8 cellular contexts compared by ENCODE assay signal in the genomic region with DNA sequence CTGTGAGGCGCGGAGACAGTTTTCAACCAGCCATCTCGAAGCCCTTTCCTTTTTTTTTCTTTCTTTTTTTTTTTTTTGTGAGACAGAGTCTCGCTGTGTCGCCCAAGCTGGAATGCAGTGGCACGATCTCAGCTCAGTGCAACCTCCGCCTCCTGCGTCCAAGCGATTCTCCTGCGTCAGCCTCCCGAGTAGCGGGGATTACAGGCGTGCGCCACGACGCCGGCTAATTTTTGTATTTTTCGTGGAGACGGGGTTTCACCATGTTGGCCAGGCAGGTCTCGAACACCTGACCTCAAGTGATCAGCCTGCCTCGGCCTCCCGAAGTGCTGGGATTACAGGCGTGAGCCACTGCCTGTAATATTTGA. TPM values are rescaled to one million over a fixed set of nuclear protein-coding genes. Genes with fewer than 3 reads are reported as not detected.
DNase-seq lines count a peak whose midpoint lies in the region; ATAC-seq, FAIRE-seq and TF ChIP-seq lines count a peak whose summit lies in the region.
"Not testable (repeated sequence)": the region's sequence is repeated elsewhere in the genome, so short reads cannot be mapped to it uniquely, and the experiment has no call there.

No MANE protein-coding gene starts in this region.

- H3K9me3 Mint-ChIP-seq in activated CD8-positive, alpha-beta T cell treated with anti-CD3 and anti-CD28 coated beads for 36 hours = not testable (repeated sequence)

- CTCF ChIA-PET in activated CD8-positive, alpha-beta T cell treated with anti-CD3 and anti-CD28 coated beads for 36 hours (lab: Charles Lee) = not testable (repeated sequence)

- peaks cover 22 to 38% (median 30%) of the 10 kb centered on the region in 11 experiments; a peak in 21 of 22 replicates for H4K20me1 ChIP-seq in BLaER1 treated with 17β-estradiol and CSF1 and Interleukin-3, amounts not matched to agents 10 nM and 100 nM

- H3K4ac ChIP-seq in neuronal stem cell (ENCODE audit: low read length) = not testable (repeated sequence)

- H3K9ac ChIP-seq in BLaER1 treated with 17β-estradiol and CSF1 and Interleukin-3, amounts not matched to agents 10 nM and 100 nM = peak overlapping the region; percentile 70 to 98 (median 78)
- H3K9ac ChIP-seq in liver (ENCODE audit: low read depth in 1 of 2, low read length in 2 of 2) (peak overlapping the region; percentile 36 to 71), stomach smooth muscle (ENCODE audit: low read length in 2 of 2) (peak overlapping the region; percentile 92 to 94)
- not testable (repeated sequence) for H3K9ac ChIP-seq in neuronal stem cell (ENCODE audit: low read depth, low read length, poor library complexity)

- H3K4me2 ChIP-seq in BLaER1 treated with 17β-estradiol and CSF1 and Interleukin-3, amounts not matched to agents 10 nM and 100 nM = peak overlapping the region; percentile 85 to 100 (median 95)
- peak overlapping the region; percentile 99 for H3K4me2 ChIP-seq in neuronal stem cell (ENCODE audit: insufficient read depth, low read length, poor library complexity, severe bottlenecking)

- peaks cover 11 to 73% (median 68%) of the 10 kb centered on the region in 11 experiments for H3K27me3 ChIP-seq in BLaER1 treated with 17β-estradiol and CSF1 and Interleukin-3, amounts not matched to agents 10 nM and 100 nM
- H3K27me3 ChIP-seq in bronchial epithelial cell (ENCODE audit: control insufficient read depth, insufficient read depth, low read length); stomach smooth muscle (ENCODE audit: control insufficient read depth in 1 of 2, insufficient read depth in 2 of 2, low read length in 2 of 2): not testable (repeated sequence)
- H3K27me3 ChIP-seq in liver (ENCODE audit: control insufficient read depth in 4 of 4, insufficient read depth in 4 of 4, low read length in 3 of 4) = peaks cover 0 to 11% (median 2%) of the 10 kb centered on the region in 4 donors
- H3K27me3 ChIP-seq in neuronal stem cell (ENCODE audit: control insufficient read depth in 3 of 3, insufficient read depth in 3 of 3, low read depth in 1 of 3, low read length in 3 of 3) = peaks cover 25 to 82% (median 57%) of the 10 kb centered on the region in 3 experiments

- not testable (repeated sequence) for H2BK5ac ChIP-seq in neuronal stem cell (ENCODE audit: low read length)

- H2AK5ac ChIP-seq in neuronal stem cell (ENCODE audit: low read depth, low read length) = not testable (repeated sequence)

- H3K36me3 ChIP-seq in BLaER1 treated with 17β-estradiol and CSF1 and Interleukin-3, amounts not matched to agents 10 nM and 100 nM = peaks cover 0 to 29% (median 24%) of the 10 kb centered on the region in 11 experiments; a peak in 15 of 22 replicates
- H3K36me3 ChIP-seq in bronchial epithelial cell (ENCODE audit: control insufficient read depth, insufficient read depth, low read length) = peaks cover 18% of the 10 kb centered on the region
- not testable (repeated sequence) for H3K36me3 ChIP-seq in liver (ENCODE audit: control insufficient read depth in 4 of 4, insufficient read depth in 3 of 4, low read depth in 1 of 4, low read length in 3 of 4); neuronal stem cell (replicated peaks in 1 of 2; ENCODE audit: control insufficient read depth in 2 of 2, insufficient read depth in 2 of 2, low read length in 2 of 2); stomach smooth muscle (ENCODE audit: control insufficient read depth in 2 of 2, insufficient read depth in 2 of 2, low read length in 2 of 2)

- POLR2A ChIA-PET in activated CD8-positive, alpha-beta T cell treated with anti-CD3 and anti-CD28 coated beads for 36 hours (lab: Charles Lee) = not testable (repeated sequence)

- peak; percentile 18 for DNase-seq in NCI-H146 (lab: John Stamatoyannopoulos, UW)
- not testable (repeated sequence) for DNase-seq in activated CD8-positive, alpha-beta T cell treated with anti-CD3 and anti-CD28 coated beads for 36 hours; bronchial epithelial cell (ENCODE audit: low read depth); foreskin fibroblast
- peak; percentile 35 for DNase-seq in neuronal stem cell (ENCODE audit: low spot score)

- ATAC-seq in activated CD8-positive, alpha-beta T cell treated with anti-CD3 and anti-CD28 coated beads for 36 hours = not testable (repeated sequence)

- intact Hi-C loops in activated CD8-positive, alpha-beta T cell treated with anti-CD3 and anti-CD28 coated beads for 36 hours (cut with micrococcal nuclease) = loop anchor here (10.0 kb wide), 1 partner anchor 56 kb away; no protein-coding TSS in a partner anchor

- peaks cover 27 to 54% (median 30%) of the 10 kb centered on the region in 10 experiments for H3K4me1 ChIP-seq in BLaER1 treated with 17β-estradiol and CSF1 and Interleukin-3, amounts not matched to agents 10 nM and 100 nM
- H3K4me1 ChIP-seq in liver (ENCODE audit: control insufficient read depth in 4 of 4, insufficient read depth in 4 of 4, low read length in 3 of 4) (peaks cover 11 to 39% (median 22%) of the 10 kb centered on the region in 4 donors), stomach smooth muscle (ENCODE audit: control insufficient read depth, insufficient read depth, low read length) (peaks cover 33% of the 10 kb centered on the region)
- not testable (repeated sequence) for H3K4me1 ChIP-seq in neuronal stem cell (ENCODE audit: control insufficient read depth in 2 of 2, insufficient read depth in 1 of 2, low read depth in 1 of 2, low read length in 2 of 2)

- H3K9me3 ChIP-seq in BLaER1 treated with 17β-estradiol and CSF1 and Interleukin-3, amounts not matched to agents 10 nM and 100 nM (replicated peaks in 1 of 11) = peaks cover 0 to 24% (median 10%) of the 10 kb centered on the region in 11 experiments; a peak in 13 of 22 replicates
- not testable (repeated sequence) for H3K9me3 ChIP-seq in liver (ENCODE audit: control insufficient read depth in 4 of 4, low read length in 3 of 4); neuronal stem cell (replicated peaks in 1 of 2; ENCODE audit: control insufficient read depth in 2 of 2, insufficient read depth in 1 of 2, low read depth in 1 of 2, low read length in 2 of 2); stomach smooth muscle (ENCODE audit: control insufficient read depth in 2 of 2, low read length in 2 of 2)

- H3K18ac ChIP-seq in neuronal stem cell (ENCODE audit: low read length) = peak overlapping the region; percentile 99

- H3K27me3 Mint-ChIP-seq in activated CD8-positive, alpha-beta T cell treated with anti-CD3 and anti-CD28 coated beads for 36 hours = peaks cover 65% of the 10 kb centered on the region

- H2BK120ac ChIP-seq in neuronal stem cell (ENCODE audit: low read depth, low read length) = not testable (repeated sequence)

- H3K4me3 Mint-ChIP-seq in activated CD8-positive, alpha-beta T cell treated with anti-CD3 and anti-CD28 coated beads for 36 hours = peak overlapping the region; percentile 57

- peak overlapping the region; percentile 58 to 87 (median 66) for H3K4me3 ChIP-seq in BLaER1 treated with 17β-estradiol and CSF1 and Interleukin-3, amounts not matched to agents 10 nM and 100 nM
- H3K4me3 ChIP-seq in bronchial epithelial cell (ENCODE audit: low read depth, low read length) (peak overlapping the region; percentile 53), foreskin fibroblast (ENCODE audit: low read depth in 1 of 2, low read length in 2 of 2) (peak overlapping the region; percentile 59 to 72), liver (ENCODE audit: low read depth in 1 of 3, low read length in 3 of 3) (peak overlapping the region in 2 of 3 donors; percentile 62 to 73), neuronal stem cell (ENCODE audit: low read length in 2 of 2) (peak overlapping the region in 1 of 2 donors; percentile 90), stomach smooth muscle (ENCODE audit: low read length in 2 of 2) (peak overlapping the region; percentile 84 to 93)

- not testable (repeated sequence) for H3K79me1 ChIP-seq in neuronal stem cell (ENCODE audit: low read depth, low read length)

- not testable (repeated sequence) for FAIRE-seq in bronchial epithelial cell (lab: Jason Lieb, UNC)

- H3K14ac ChIP-seq in neuronal stem cell (ENCODE audit: low read length) = not testable (repeated sequence)

- TF ChIP-seq RAD21 in liver (IDR thresholded peaks at IDR 0.05) = not testable (repeated sequence)

- H3K27ac ChIP-seq in BLaER1 treated with 17β-estradiol and CSF1 and Interleukin-3, amounts not matched to agents 10 nM and 100 nM = peak overlapping the region in 9 of 11 experiments; percentile 62 to 98 (median 83); a peak in 14 of 22 replicates
- H3K27ac ChIP-seq in liver (ENCODE audit: low read depth in 1 of 2, low read length in 2 of 2) (peak overlapping the region in 1 of 2 donors; percentile 71), stomach smooth muscle (ENCODE audit: low read length) (peak overlapping the region; percentile 95)
- H3K27ac ChIP-seq in neuronal stem cell (replicated peaks; ENCODE audit: low read length) = not testable (repeated sequence)

- H2AFZ ChIP-seq in neuronal stem cell (ENCODE audit: low read length) = peak overlapping the region; percentile 95

- not testable (repeated sequence) for H4K91ac ChIP-seq in neuronal stem cell (ENCODE audit: low read depth, low read length, poor library complexity)

- 15% methylated on average over 23 of the region's 23 CpGs for WGBS in liver
- WGBS in neuronal stem cell (ENCODE audit: extremely low coverage in 2 of 2, insufficient read length in 2 of 2, insufficient replicate concordance in 1 of 2), 2 donors = no CpG with 5 or more reads among the region's 23 CpGs

- not testable (repeated sequence) for H2BK15ac ChIP-seq in neuronal stem cell (ENCODE audit: low read length)

- H4K8ac ChIP-seq in neuronal stem cell (ENCODE audit: low read depth, low read length) = not testable (repeated sequence)

- not testable (repeated sequence) for H3K27ac Mint-ChIP-seq in activated CD8-positive, alpha-beta T cell treated with anti-CD3 and anti-CD28 coated beads for 36 hours

- not testable (repeated sequence) for H2BK12ac ChIP-seq in neuronal stem cell (ENCODE audit: low read length)

- not testable (repeated sequence) for H3K36me3 Mint-ChIP-seq in activated CD8-positive, alpha-beta T cell treated with anti-CD3 and anti-CD28 coated beads for 36 hours (ENCODE audit: low read depth)

- not testable (repeated sequence) for H3K23ac ChIP-seq in neuronal stem cell (ENCODE audit: low read depth, low read length, poor library complexity)

- TF ChIP-seq CTCF in activated CD8-positive, alpha-beta T cell treated with anti-CD3 and anti-CD28 coated beads for 36 hours (IDR thresholded peaks at IDR 0.05); bronchial epithelial cell (IDR thresholded peaks at IDR 0.05; ENCODE audit: insufficient read depth, low read length, severe bottlenecking); foreskin fibroblast (IDR thresholded peaks at IDR 0.05; ENCODE audit: low read depth, low read length); liver (IDR thresholded peaks at IDR 0.05; ENCODE audit: low read depth, low read length, missing input control): not testable (repeated sequence)

- H3K4me1 Mint-ChIP-seq in activated CD8-positive, alpha-beta T cell treated with anti-CD3 and anti-CD28 coated beads for 36 hours (ENCODE audit: low read depth) = not testable (repeated sequence)

RNA-seq across cellular contexts. Expression of gene KLF4, which starts 1.0 kb away (rescaled TPM):
- 1 to 10 TPM; 1.6 to 1.7 TPM for total RNA-seq in activated CD8-positive, alpha-beta T cell treated with anti-CD3 and anti-CD28 coated beads for 36 hours
- 16.1 and 33.7 TPM in 2 replicates for total RNA-seq in bronchial epithelial cell
- 1 to 10 TPM; 3.8 to 7.4 TPM for total RNA-seq in liver
- 1 to 10 TPM; 1.1 to 2.7 TPM for polyA plus RNA-seq in liver
- polyA plus RNA-seq in neuronal stem cell (2013, experiment 1 of 2) = 1.1 TPM
- 1.2 TPM for polyA plus RNA-seq in neuronal stem cell (2013, experiment 2 of 2)
